25 cellular contexts compared by ENCODE assay signal in the genomic region with DNA sequence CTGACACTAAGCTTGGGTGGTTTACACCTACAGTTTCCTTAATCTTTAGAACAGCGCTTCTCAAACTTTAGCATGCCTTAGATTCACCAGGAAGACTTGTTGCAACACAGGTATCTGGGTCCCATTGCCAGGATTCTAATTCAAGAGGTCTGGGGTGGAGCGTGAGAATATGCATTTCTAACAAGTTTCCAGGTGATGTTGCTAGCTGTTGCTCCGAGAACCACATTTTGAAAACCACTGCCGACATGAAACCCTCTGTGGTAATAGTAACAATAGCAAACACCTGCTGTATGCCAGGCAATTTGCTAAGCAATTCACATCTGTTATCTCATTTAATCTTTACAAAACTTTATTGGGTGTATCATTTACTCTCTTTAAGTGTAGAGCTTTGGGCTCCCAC. TPM values are rescaled to one million over a fixed set of nuclear protein-coding genes. Genes with fewer than 3 reads are reported as not detected.
A peak's percentile ranks its signal among the peaks of the same experiment; 100 is the strongest.
DNase-seq lines count a peak whose midpoint lies in the region; ATAC-seq, FAIRE-seq and TF ChIP-seq lines count a peak whose summit lies in the region.
"Had no signal": no experiment of that assay in that cellular context is flagged by ENCODE, and none has a peak within 500 bp of the region (broad histone marks: within the 10 kb centered on the region; RNA-seq: fewer than 3 reads in every experiment).

No MANE protein-coding gene starts in this region.

- H3K4me2 ChIP-seq in GM12878 (ENCODE audit: control insufficient read depth, insufficient read depth) (no peak overlapping the region), mesendoderm (ENCODE audit: low read length) (no peak overlapping the region)
- H3K4me2 ChIP-seq: BLaER1 had no signal

- H2AFZ ChIP-seq in GM12878 (ENCODE audit: control insufficient read depth, low read depth, low read length), result no peak overlapping the region

- no peaks in the 10 kb centered on the region for H3K36me3 Mint-ChIP-seq in nephron (ENCODE audit: low read depth)
- H3K36me3 Mint-ChIP-seq in osteocyte (ENCODE audit: unreplicated experiment), result no peaks in the 10 kb centered on the region
- H3K36me3 Mint-ChIP-seq: IgD-negative memory B cell had no signal

- H3K9ac ChIP-seq in GM12878 (ENCODE audit: control insufficient read depth, insufficient read depth, low read length), result no peak overlapping the region
- H3K9ac ChIP-seq in mesendoderm (ENCODE audit: low read length), result no peak overlapping the region
- H3K9ac ChIP-seq: BLaER1 had no signal

- no peaks in the 10 kb centered on the region for H3K27me3 Mint-ChIP-seq in nephron (ENCODE audit: low read depth)
- H3K27me3 Mint-ChIP-seq in osteocyte (ENCODE audit: unreplicated experiment), result peaks cover 5% of the 10 kb centered on the region
- H3K27me3 Mint-ChIP-seq: CD4-positive, alpha-beta T cell; IgD-negative memory B cell had no signal

- H3K9me3 ChIP-seq in GM12878 (replicated peaks; ENCODE audit: control insufficient read depth, insufficient read depth, low read length), result no peaks in the 10 kb centered on the region
- H3K9me3 ChIP-seq: BLaER1 had no signal

- TF ChIP-seq CTCF in GM12865 (IDR thresholded peaks at IDR 0.05; ENCODE audit: insufficient read depth, low read depth, low read length, missing control alignments) (no peak), GM12878 (IDR thresholded peaks at IDR 0.05 in 2 of 3, conservative IDR thresholded peaks at IDR 0.05 in 1 of 3; ENCODE audit: control insufficient read depth in 2 of 3, extremely low read depth in 1 of 3, insufficient read depth in 1 of 3, low read depth in 3 of 3, low read length in 3 of 3) (no peak), nephron (IDR thresholded peaks at IDR 0.05; ENCODE audit: unreplicated experiment in 3 of 3) (no peak), osteocyte (IDR thresholded peaks at IDR 0.05) (no peak)

- no peaks in the 10 kb centered on the region for H3K9me3 Mint-ChIP-seq in nephron
- H3K9me3 Mint-ChIP-seq in osteocyte (ENCODE audit: unreplicated experiment), result no peaks in the 10 kb centered on the region
- H3K9me3 Mint-ChIP-seq: CD4-positive, alpha-beta T cell had no signal

- H2BK5ac ChIP-seq in mesendoderm (ENCODE audit: low read length), result no peak overlapping the region

- RAD21 ChIA-PET in GM12878 (lab: Charles Lee; ENCODE audit: unreplicated experiment), result no interaction called here

- intact Hi-C loops in GM12878 (cut with micrococcal nuclease; ENCODE audit: unreplicated experiment), result no loop called here

- H3K27me3 ChIP-seq in GM12878 (replicated peaks in 1 of 2; ENCODE audit: control insufficient read depth in 2 of 2, insufficient read depth in 2 of 2, low read length in 1 of 2) (no peaks in the 10 kb centered on the region), mesendoderm (ENCODE audit: insufficient read depth, low read length, poor library complexity) (no peaks in the 10 kb centered on the region)
- H3K27me3 ChIP-seq: BLaER1 had no signal

- BruUV-seq in GM12878 (replicated peaks; lab: Mats Ljungman, UMichigan), result no TSS peak

- no peaks in the 10 kb centered on the region for H3K36me3 ChIP-seq in GM12878 (ENCODE audit: control insufficient read depth in 2 of 2, insufficient read depth in 2 of 2, low read length in 1 of 2)
- no peaks in the 10 kb centered on the region for H3K36me3 ChIP-seq in mesendoderm (ENCODE audit: control insufficient read depth, insufficient read depth, low read length)
- H3K36me3 ChIP-seq: BLaER1 had no signal

- no peak overlapping the region for H3K4ac ChIP-seq in mesendoderm (ENCODE audit: low read depth, low read length)

- H3K79me2 ChIP-seq in GM12878 (ENCODE audit: control insufficient read depth, insufficient read depth, low read length) (no peaks in the 10 kb centered on the region), mesendoderm (ENCODE audit: control insufficient read depth, insufficient read depth, low read length) (no peaks in the 10 kb centered on the region)

- ATAC-seq in GM12878 (peak; percentile 43), HG03442 (IDR thresholded peaks at IDR 0.05; ENCODE audit: unreplicated experiment) (no peak)
- ATAC-seq: SK-N-SH treated with all-trans-retinoic acid at 6 μM for 48 hours had no signal

- DNase-seq in GM12865 (ENCODE audit: low read depth) (peak; percentile 16), GM12878 (ENCODE audit: low read depth, low spot score) (no peak), HPDE6-E6E7 (ENCODE audit: extremely low spot score) (no peak), osteocyte (ENCODE audit: extremely low spot score, unreplicated experiment) (no peak), mesendoderm (no peak)
- peak; percentile 95 for DNase-seq in Jurkat, Clone E6-1 (ENCODE audit: low read depth, low spot score)
- DNase-seq: CD4-positive, alpha-beta T cell; DMS53; Kasumi-1; MV-4-11; NCI-H1105; NCI-H1436 treated with DMSO at 0.1 percent for 48 hours; NCI-H187 treated with DMSO at 0.1 percent for 48 hours; NCI-H2171 treated with DMSO at 0.1 percent for 48 hours; NCI-H345; NCI-H510A treated with DMSO at 0.1 percent for 48 hours; NCI-H748 treated with DMSO at 0.1 percent for 48 hours had no signal

- no peak for TF ChIP-seq RAD21 in GM12878 (IDR thresholded peaks at IDR 0.05; ENCODE audit: insufficient read depth, low read depth, low read length)

- no peak overlapping the region for H3K4me3 Mint-ChIP-seq in nephron
- H3K4me3 Mint-ChIP-seq in osteocyte (ENCODE audit: unreplicated experiment), result no peak overlapping the region
- H3K4me3 Mint-ChIP-seq: CD4-positive, alpha-beta T cell; IgD-negative memory B cell had no signal

- peak; percentile 23 for FAIRE-seq in GM12878 (lab: Jason Lieb, UNC)
- FAIRE-seq: D721Med, G401.6, GM12891 had no signal

- no peak overlapping the region for H3K18ac ChIP-seq in mesendoderm (ENCODE audit: low read length)

- H2BK15ac ChIP-seq in mesendoderm (replicated peaks; ENCODE audit: low read depth), result no peak overlapping the region

- in situ Hi-C loops in GM12878 (cut with MboI), result no loop called here

- no peak for TF ChIP-seq POLR2A in GM12878 (IDR thresholded peaks at IDR 0.05; ENCODE audit: low read depth, low read length)

- H3K4me3 ChIP-seq in GM12865 (ENCODE audit: low read depth, low read length), result no peak overlapping the region
- peak overlapping the region; percentile 36 for H3K4me3 ChIP-seq in Jurkat, Clone E6-1 (ENCODE audit: low read length)
- H3K4me3 ChIP-seq in GM12878, result no peak overlapping the region
- no peak overlapping the region for H3K4me3 ChIP-seq in mesendoderm (ENCODE audit: low read length)
- H3K4me3 ChIP-seq: BLaER1 had no signal

- no peak overlapping the region for H4K8ac ChIP-seq in mesendoderm (ENCODE audit: low read depth, low read length)

- POLR2A ChIA-PET in GM12878 (lab: Charles Lee), result no interaction called here

- H3K27ac Mint-ChIP-seq in nephron (peak overlapping the region in 2 of 3 experiments; percentile 12 to 79), osteocyte (ENCODE audit: unreplicated experiment) (no peak overlapping the region)
- H3K27ac Mint-ChIP-seq: CD4-positive, alpha-beta T cell; IgD-negative memory B cell had no signal

- 49% methylated on average over 4 of the region's 4 CpGs for WGBS in GM12878 (ENCODE audit: insufficient coverage, insufficient replicate concordance, low lambda C conversion rate, missing lambda C conversion rate)
- no CpG with 5 or more reads among the region's 4 CpGs for WGBS in mesendoderm (ENCODE audit: extremely low coverage, insufficient coverage, low lambda C conversion rate)

- H3K27ac ChIP-seq in GM12878 (ENCODE audit: control insufficient read depth, insufficient read depth) (no peak overlapping the region), mesendoderm (ENCODE audit: low read depth, low read length) (no peak overlapping the region)
- H3K27ac ChIP-seq: BLaER1 had no signal

- no peak overlapping the region for H2AK5ac ChIP-seq in mesendoderm (ENCODE audit: low read length)

- no peak overlapping the region for H3K56ac ChIP-seq in mesendoderm (ENCODE audit: low read length)

- TF ChIP-seq EP300 in GM12878 (IDR thresholded peaks at IDR 0.05; ENCODE audit: borderline replicate concordance in 1 of 2, control insufficient read depth in 1 of 2, low read depth in 2 of 2, low read length in 2 of 2), result no peak

- SMC1A ChIA-PET in GM12878 (lab: Charles Lee; ENCODE audit: uncharacterized antibody, unreplicated experiment), result interaction anchor here (1.3 kb wide), 1 partner anchor 15 kb away, joined by 5 read pairs; no protein-coding TSS in a partner anchor

- H4K20me1 ChIP-seq in GM12878 (ENCODE audit: control insufficient read depth, insufficient read depth), result no peaks in the 10 kb centered on the region
- H4K20me1 ChIP-seq: BLaER1 had no signal

- no peak overlapping the region for H4K5ac ChIP-seq in mesendoderm (ENCODE audit: low read length)

- CTCF ChIA-PET in GM12878 (lab: Yijun Ruan, JAX), result no interaction called here

- no peaks in the 10 kb centered on the region for H3K79me1 ChIP-seq in mesendoderm (ENCODE audit: low read length)

- no peak overlapping the region for H3K23ac ChIP-seq in mesendoderm (ENCODE audit: low read length)

- no peak overlapping the region for H2BK120ac ChIP-seq in mesendoderm (ENCODE audit: low read depth, low read length)

- H3K4me1 Mint-ChIP-seq in nephron (peaks cover 13% of the 10 kb centered on the region), osteocyte (ENCODE audit: unreplicated experiment) (no peaks in the 10 kb centered on the region)
- H3K4me1 Mint-ChIP-seq: IgD-negative memory B cell had no signal

- H3K4me1 ChIP-seq in GM12878 (ENCODE audit: control insufficient read depth, insufficient read depth, low read length), result no peaks in the 10 kb centered on the region
- H3K4me1 ChIP-seq in mesendoderm (ENCODE audit: control insufficient read depth, low read depth, low read length), result no peaks in the 10 kb centered on the region
- H3K4me1 ChIP-seq: BLaER1 had no signal

RNA-seq across cellular contexts. Expression of a gene that starts 58.6 kb away (rescaled TPM):
- polyA plus RNA-seq in Jurkat, Clone E6-1 (2012; ENCODE audit: insufficient read depth, insufficient read length), result not detected
- not detected in 2 replicates for total RNA-seq in GM12878 (2013; cell fraction: nucleolus; rRNA removed)
- total RNA-seq in GM12878 (2014; rRNA removed), result not detected in 2 replicates
- total RNA-seq in GM12878 (2014; rRNA removed; fragmentation: Illumina TruSeq; extraction: Trizol), result not detected in 2 replicates
- total RNA-seq in GM12878 (2021), result not detected in 2 replicates
- polyA plus RNA-seq in GM12878 (2011; ENCODE audit: low read depth), result not detected
- polyA plus RNA-seq in GM12878 (2011; rRNA removed), result not detected in 2 replicates
- polyA plus RNA-seq in GM12878 (2011; cell fraction: cytosol; rRNA removed), result not detected in 2 replicates
- 0.01 TPM in 2 replicates for polyA plus RNA-seq in GM12878 (2011; cell fraction: nucleus; rRNA removed)
- not detected in 2 replicates for polyA plus RNA-seq in GM12878 (2012)
- not detected in 2 replicates for polyA plus RNA-seq in GM12878 (2014; fragmentation: Illumina TruSeq; extraction: Trizol)
- not detected for polyA plus RNA-seq in GM12878 (2014; fragmentation: Nextera tagmentation; extraction: Ambion mirVana)
- polyA plus RNA-seq in GM12878 (2014; rRNA removed), result not detected in 2 replicates
- polyA plus RNA-seq in GM12878 (2016; fragmentation: Nextera tagmentation; extraction: Ambion mirVana), result not detected
- polyA minus RNA-seq in GM12878 (2011; rRNA and poly(A)+ RNA removed), result 0.15 TPM in 1 of 2 replicates, not detected in the other
- not detected in 2 replicates for polyA minus RNA-seq in GM12878 (2011; cell fraction: cytosol; rRNA and poly(A)+ RNA removed)
- under 0.01 and 1.2 TPM in 2 replicates for polyA minus RNA-seq in GM12878 (2011; cell fraction: nucleus; rRNA and poly(A)+ RNA removed)
- 0.21 and 0.64 TPM in 2 replicates for total RNA-seq in osteocyte
- polyA plus RNA-seq in mesendoderm (2013, experiment 1 of 2), result 1.1 TPM
- polyA plus RNA-seq in mesendoderm (2013, experiment 2 of 2), result 0.95 TPM
- total RNA-seq: CD4-positive, alpha-beta T cell had no signal
- polyA plus RNA-seq: IgD-negative memory B cell had no signal

Comparison
In these comparisons a context has a peak if more than half of its experiments do, and no peak if none do; other contexts are left out.
1. DNase-seq: peak in GM12865 (single experiment) and Jurkat, Clone E6-1 (single experiment); none in GM12878 (single experiment), HPDE6-E6E7 (single experiment), osteocyte (single experiment) and mesendoderm (single experiment).